ENCODE assay signal across 24 cellular contexts in genomic region chrX:110171442-110171841, GRCh38.
DNase-seq lines count a peak whose midpoint lies in the region; ATAC-seq and TF ChIP-seq lines count a peak whose summit lies in the region.
"Had no signal": no experiment of that assay in that cellular context is flagged by ENCODE, and none has a peak within 500 bp of the region (broad histone marks: within the 10 kb centered on the region; RNA-seq: fewer than 3 reads in every experiment).

No MANE protein-coding gene starts in this region.

- no peak overlapping the region for H3K9ac ChIP-seq in endodermal cell (ENCODE audit: extremely low read depth, low read length, poor library complexity, severe bottlenecking)
- H3K9ac ChIP-seq: GM23248 had no signal

- H3K9me3 ChIP-seq in endodermal cell (ENCODE audit: control insufficient read depth, low read length) (no peaks in the 10 kb centered on the region), right atrium auricular region (no peaks in the 10 kb centered on the region)

- H3K27me3 ChIP-seq in endodermal cell (ENCODE audit: control insufficient read depth, insufficient read depth, low read length, poor library complexity, severe bottlenecking) (no peaks in the 10 kb centered on the region), right atrium auricular region (no peaks in the 10 kb centered on the region)

- TF ChIP-seq CTCF in endodermal cell (conservative IDR thresholded peaks at IDR 0.05) (no peak), right atrium auricular region (IDR thresholded peaks at IDR 0.05) (no peak)

- no peaks in the 10 kb centered on the region for H3K4me1 Mint-ChIP-seq in T-helper 1 cell treated with Interleukin-12 subunit alpha and Interleukin-12 subunit beta and Interleukin-4 antibody, amounts not matched to agents 30 μg/mL and 1 μg/mL, for 36 hours (ENCODE audit: low read depth)
- H3K4me1 Mint-ChIP-seq in endodermal cell, result peaks cover 11% of the 10 kb centered on the region
- H3K4me1 Mint-ChIP-seq in stimulated activated naive B cell treated with anti-CD40 and anti-IgM and Interleukin-4, amounts not matched to agents 10 μg/mL and 1 μg/mL and 100 μg/mL, for 72 hours, result peaks cover 17 to 34% of the 10 kb centered on the region in 2 donors

- ATAC-seq in stimulated activated naive B cell treated with anti-CD40 and anti-IgM and Interleukin-4, amounts not matched to agents 10 μg/mL and 1 μg/mL and 100 μg/mL, for 72 hours (replicated peaks), result no peak
- ATAC-seq in GM19328 (IDR thresholded peaks at IDR 0.05; ENCODE audit: unreplicated experiment), result no peak

- H3K36me3 Mint-ChIP-seq in T-helper 1 cell treated with Interleukin-12 subunit alpha and Interleukin-12 subunit beta and Interleukin-4 antibody, amounts not matched to agents 30 μg/mL and 1 μg/mL, for 36 hours (ENCODE audit: low read depth), result peaks cover 6% of the 10 kb centered on the region
- H3K36me3 Mint-ChIP-seq in endodermal cell (ENCODE audit: low read depth), result peaks cover 35% of the 10 kb centered on the region
- peaks cover 22 to 40% of the 10 kb centered on the region in 2 donors for H3K36me3 Mint-ChIP-seq in stimulated activated naive B cell treated with anti-CD40 and anti-IgM and Interleukin-4, amounts not matched to agents 10 μg/mL and 1 μg/mL and 100 μg/mL, for 72 hours

- H3K36me3 ChIP-seq in endodermal cell (ENCODE audit: control insufficient read depth, insufficient read depth, low read length) (no peaks in the 10 kb centered on the region), right atrium auricular region (peaks cover 7% of the 10 kb centered on the region)

- H3K4me3 ChIP-seq in endodermal cell (ENCODE audit: low read length) (no peak overlapping the region), right atrium auricular region (no peak overlapping the region)
- H3K4me3 ChIP-seq: GM23248, SK-N-MC had no signal

- no peaks in the 10 kb centered on the region for H3K27me3 Mint-ChIP-seq in T-helper 1 cell treated with Interleukin-12 subunit alpha and Interleukin-12 subunit beta and Interleukin-4 antibody, amounts not matched to agents 30 μg/mL and 1 μg/mL, for 36 hours (ENCODE audit: low read depth)
- no peaks in the 10 kb centered on the region for H3K27me3 Mint-ChIP-seq in endodermal cell (ENCODE audit: insufficient read depth)
- H3K27me3 Mint-ChIP-seq in stimulated activated naive B cell treated with anti-CD40 and anti-IgM and Interleukin-4, amounts not matched to agents 10 μg/mL and 1 μg/mL and 100 μg/mL, for 72 hours, result no peaks in the 10 kb centered on the region

- H3K4me1 ChIP-seq in endodermal cell (ENCODE audit: control insufficient read depth, insufficient read depth, low read length), result no peaks in the 10 kb centered on the region
- H3K4me1 ChIP-seq in right atrium auricular region, result no peaks in the 10 kb centered on the region

- DNase-seq in T-helper 1 cell (no peak), M059J (ENCODE audit: low read depth) (peak; percentile 61), endodermal cell (peak; percentile 13), right atrium auricular region (ENCODE audit: low spot score) (no peak), OCI-M2 (lab: John Stamatoyannopoulos, UW; ENCODE audit: unreplicated experiment) (no peak)
- no peak for DNase-seq in stimulated activated naive B cell treated with anti-CD40 and anti-IgM and Interleukin-4, amounts not matched to agents 10 μg/mL and 1 μg/mL and 100 μg/mL, for 72 hours
- DNase-seq: DMS53, GM23248, H9, Kasumi-1, MM.1S, NCI-H1048, NCI-H1436, NCI-H187 treated with DMSO at 0.1 percent for 48 hours, NCI-H2107, NCI-H446 treated with DMSO at 0.1 percent for 48 hours, NCI-H526 treated with DMSO at 0.1 percent for 48 hours, SHP77 treated with DMSO at 0.1 percent for 48 hours, SW 1271 had no signal

- H3K4me3 Mint-ChIP-seq in T-helper 1 cell treated with Interleukin-12 subunit alpha and Interleukin-12 subunit beta and Interleukin-4 antibody, amounts not matched to agents 30 μg/mL and 1 μg/mL, for 36 hours, result no peak overlapping the region
- no peak overlapping the region for H3K4me3 Mint-ChIP-seq in endodermal cell
- H3K4me3 Mint-ChIP-seq in stimulated activated naive B cell treated with anti-CD40 and anti-IgM and Interleukin-4, amounts not matched to agents 10 μg/mL and 1 μg/mL and 100 μg/mL, for 72 hours, result no peak overlapping the region
- H3K4me3 Mint-ChIP-seq: H9 had no signal

- no peaks in the 10 kb centered on the region for H3K9me3 Mint-ChIP-seq in T-helper 1 cell treated with Interleukin-12 subunit alpha and Interleukin-12 subunit beta and Interleukin-4 antibody, amounts not matched to agents 30 μg/mL and 1 μg/mL, for 36 hours
- H3K9me3 Mint-ChIP-seq in endodermal cell, result no peaks in the 10 kb centered on the region
- H3K9me3 Mint-ChIP-seq in stimulated activated naive B cell treated with anti-CD40 and anti-IgM and Interleukin-4, amounts not matched to agents 10 μg/mL and 1 μg/mL and 100 μg/mL, for 72 hours, result peaks cover 0 to 3% of the 10 kb centered on the region in 2 donors
- H3K9me3 Mint-ChIP-seq: H9 had no signal

- H3K27ac ChIP-seq in endodermal cell (ENCODE audit: low read depth, low read length), result no peak overlapping the region
- no peak overlapping the region for H3K27ac ChIP-seq in right atrium auricular region
- H3K27ac ChIP-seq: 22Rv1, GM23248, RWPE1, SK-N-MC had no signal

- H3K27ac Mint-ChIP-seq in T-helper 1 cell treated with Interleukin-12 subunit alpha and Interleukin-12 subunit beta and Interleukin-4 antibody, amounts not matched to agents 30 μg/mL and 1 μg/mL, for 36 hours, result peak overlapping the region; percentile 31
- no peak overlapping the region for H3K27ac Mint-ChIP-seq in endodermal cell
- peak overlapping the region; percentile 52 for H3K27ac Mint-ChIP-seq in stimulated activated naive B cell treated with anti-CD40 and anti-IgM and Interleukin-4, amounts not matched to agents 10 μg/mL and 1 μg/mL and 100 μg/mL, for 72 hours

- 94 to 100% methylated on average over 1 to 5 of the region's 5 CpGs for WGBS in endodermal cell (ENCODE audit: insufficient coverage in 1 of 2, insufficient read length in 1 of 2), 2 experiments

Comparison
In these comparisons a context has a peak if more than half of its experiments do, and no peak if none do; other contexts are left out.
1. DNase-seq: peak in M059J (single experiment) and endodermal cell (single experiment); none in T-helper 1 cell (0 of 5), stimulated activated naive B cell treated with anti-CD40 and anti-IgM and Interleukin-4, amounts not matched to agents 10 μg/mL and 1 μg/mL and 100 μg/mL, for 72 hours (single experiment), right atrium auricular region (single experiment) and OCI-M2 (single experiment).